In the genomic region with DNA sequence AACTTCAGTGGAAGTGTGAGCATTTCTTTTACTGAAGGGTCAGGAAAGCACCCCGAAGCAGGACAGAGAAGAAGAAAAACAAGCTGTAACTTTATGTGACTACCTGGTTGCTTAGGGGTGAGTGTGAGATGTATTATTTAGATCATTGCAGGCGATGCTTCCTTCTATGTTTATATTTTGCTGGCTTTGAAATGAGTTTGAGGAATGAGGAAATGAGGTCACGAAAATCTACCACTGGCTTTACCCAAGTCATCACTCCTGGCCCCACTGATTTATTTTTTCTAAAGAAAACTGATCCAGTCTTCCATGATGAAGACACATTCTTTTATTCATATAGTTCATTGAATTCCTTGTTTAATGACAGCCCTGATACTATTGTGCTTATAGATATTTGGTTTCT, we compare ENCODE assay signal across 24 cellular contexts.
DNase-seq lines count a peak whose midpoint lies in the region; FAIRE-seq and TF ChIP-seq lines count a peak whose summit lies in the region.
"Had no signal": no experiment of that assay in that cellular context is flagged by ENCODE, and none has a peak within 500 bp of the region (broad histone marks: within the 10 kb centered on the region; RNA-seq: fewer than 3 reads in every experiment).

No MANE protein-coding gene starts in this region.

- H3K9ac ChIP-seq in mesenchymal stem cell (ENCODE audit: low read length), result no peak overlapping the region
- H3K9ac ChIP-seq: BLaER1 treated with 17β-estradiol and CSF1 and Interleukin-3, amounts not matched to agents 10 nM and 100 nM; KMS-11; SK-N-SH had no signal

- no peak for FAIRE-seq in bronchial epithelial cell (lab: Jason Lieb, UNC)
- FAIRE-seq: GM12891, GM19239 had no signal

- no peaks in the 10 kb centered on the region for H3K79me1 ChIP-seq in mesenchymal stem cell (replicated peaks; ENCODE audit: low read length, poor library complexity, severe bottlenecking)

- H3K9me3 ChIP-seq in AG04450 (ENCODE audit: control insufficient read depth, insufficient read depth, low read length), result no peaks in the 10 kb centered on the region
- H3K9me3 ChIP-seq in mesenchymal stem cell (ENCODE audit: control insufficient read depth, low read length), result no peaks in the 10 kb centered on the region
- H3K9me3 ChIP-seq: BLaER1 treated with 17β-estradiol and CSF1 and Interleukin-3, amounts not matched to agents 10 nM and 100 nM; SK-N-SH had no signal

- no peak overlapping the region for H2AK5ac ChIP-seq in mesenchymal stem cell (ENCODE audit: low read length, severe bottlenecking)

- peak; percentile 16 for DNase-seq in AG04450 (ENCODE audit: low read depth, low spot score)
- peak; percentile 46 for DNase-seq in H4 (ENCODE audit: low spot score)
- peak; percentile 13 for DNase-seq in bronchial epithelial cell (ENCODE audit: low read depth)
- peak; percentile 49 for DNase-seq in mesenchymal stem cell
- no peak for DNase-seq in NCI-H774 (lab: John Stamatoyannopoulos, UW)
- DNase-seq in AG08395 (ENCODE audit: low spot score), result no peak
- no peak for DNase-seq in NOMO-1 treated with DMSO at 0.1 percent for 48 hours (lab: John Stamatoyannopoulos, UW; ENCODE audit: unreplicated experiment)
- DNase-seq: CD4-positive, alpha-beta T cell; DMS53; GF-D8; H7; NCI-H1048; NCI-H1417 treated with DMSO at 0.1 percent for 48 hours; NCI-H187 treated with DMSO at 0.1 percent for 48 hours; NCI-H524; NCI-H748 treated with DMSO at 0.1 percent for 48 hours; PC-3; SK-N-SH; SW 1271 had no signal

- no peak overlapping the region for H3K4ac ChIP-seq in mesenchymal stem cell (ENCODE audit: low read depth in 1 of 2, low read length in 2 of 2)

- H3K23ac ChIP-seq in mesenchymal stem cell (ENCODE audit: low read length in 2 of 2), result no peak overlapping the region

- H3K36me3 ChIP-seq in bronchial epithelial cell (ENCODE audit: control insufficient read depth, insufficient read depth, low read length), result no peaks in the 10 kb centered on the region
- H3K36me3 ChIP-seq in mesenchymal stem cell (ENCODE audit: control insufficient read depth in 1 of 2, insufficient read depth in 2 of 2, low read depth in 1 of 2, low read length in 2 of 2), result no peaks in the 10 kb centered on the region
- H3K36me3 ChIP-seq: BLaER1 treated with 17β-estradiol and CSF1 and Interleukin-3, amounts not matched to agents 10 nM and 100 nM had no signal

- H3K4me3 ChIP-seq in AG04450 (ENCODE audit: low read depth, low read length), result no peak overlapping the region
- H3K4me3 ChIP-seq in bronchial epithelial cell (ENCODE audit: low read depth, low read length), result no peak overlapping the region
- no peak overlapping the region for H3K4me3 ChIP-seq in mesenchymal stem cell (ENCODE audit: insufficient read depth in 1 of 2, low read depth in 1 of 2, low read length in 2 of 2)
- H3K4me3 ChIP-seq: BLaER1 treated with 17β-estradiol and CSF1 and Interleukin-3, amounts not matched to agents 10 nM and 100 nM had no signal

- POLR2A ChIA-PET in AG04450 (lab: Yijun Ruan, JAX), result no interaction called here

- H3K14ac ChIP-seq in mesenchymal stem cell (ENCODE audit: low read length in 2 of 2), result no peak overlapping the region

- TF ChIP-seq CTCF in AG04450 (IDR thresholded peaks at IDR 0.05; ENCODE audit: low read depth, low read length) (no peak), bronchial epithelial cell (IDR thresholded peaks at IDR 0.05; ENCODE audit: insufficient read depth, low read length, severe bottlenecking) (no peak)

- CTCF ChIA-PET in AG04450 (lab: Charles Lee), result no interaction called here

- H3K27me3 ChIP-seq in AG04450 (ENCODE audit: control insufficient read depth, insufficient read depth, low read length) (no peaks in the 10 kb centered on the region), bronchial epithelial cell (ENCODE audit: control insufficient read depth, insufficient read depth, low read length) (no peaks in the 10 kb centered on the region), mesenchymal stem cell (ENCODE audit: control insufficient read depth in 1 of 2, insufficient read depth in 1 of 2, low read length in 2 of 2) (no peaks in the 10 kb centered on the region)
- H3K27me3 ChIP-seq: BLaER1 treated with 17β-estradiol and CSF1 and Interleukin-3, amounts not matched to agents 10 nM and 100 nM had no signal

- H2BK5ac ChIP-seq in mesenchymal stem cell (ENCODE audit: low read depth, low read length, poor library complexity, severe bottlenecking), result no peak overlapping the region

- no peak overlapping the region for H2BK15ac ChIP-seq in mesenchymal stem cell (ENCODE audit: low read depth, poor library complexity, severe bottlenecking)

- H3K18ac ChIP-seq in mesenchymal stem cell (ENCODE audit: low read depth in 1 of 2, low read length in 2 of 2), result no peak overlapping the region

- WGBS in mesenchymal stem cell, result 30% methylated on average over 2 of the region's 3 CpGs

- no peak overlapping the region for H2BK120ac ChIP-seq in mesenchymal stem cell (ENCODE audit: low read depth, low read length)

- no peak overlapping the region for H4K91ac ChIP-seq in mesenchymal stem cell (ENCODE audit: low read length)

- H3K4me2 ChIP-seq in mesenchymal stem cell (ENCODE audit: low read length, poor library complexity, severe bottlenecking), result no peak overlapping the region
- H3K4me2 ChIP-seq: BLaER1 treated with 17β-estradiol and CSF1 and Interleukin-3, amounts not matched to agents 10 nM and 100 nM; KMS-11; SK-N-SH had no signal

- no peaks in the 10 kb centered on the region for H3K4me1 ChIP-seq in mesenchymal stem cell (ENCODE audit: control insufficient read depth, insufficient read depth, low read depth, low read length)

- H4K8ac ChIP-seq in mesenchymal stem cell (ENCODE audit: low read length), result no peak overlapping the region

- no peak overlapping the region for H2AFZ ChIP-seq in mesenchymal stem cell (ENCODE audit: low read depth, low read length)

- H2BK12ac ChIP-seq in mesenchymal stem cell (ENCODE audit: low read length in 2 of 2), result no peak overlapping the region

- H3K27ac ChIP-seq in AG04450 (ENCODE audit: low read depth, low read length), result no peak overlapping the region
- H3K27ac ChIP-seq in mesenchymal stem cell (ENCODE audit: low read length, poor library complexity, severe bottlenecking), result no peak overlapping the region
- H3K27ac ChIP-seq: 22Rv1; BLaER1 treated with 17β-estradiol and CSF1 and Interleukin-3, amounts not matched to agents 10 nM and 100 nM; KMS-11 had no signal

Comparison
In these comparisons a context has a peak if more than half of its experiments do, and no peak if none do; other contexts are left out.
1. DNase-seq: peak in AG04450 (single experiment), H4 (single experiment), bronchial epithelial cell (single experiment) and mesenchymal stem cell (single experiment); none in NCI-H774 (single experiment), AG08395 (single experiment) and NOMO-1 treated with DMSO at 0.1 percent for 48 hours (single experiment).